22 cellular contexts compared by ENCODE assay signal in the genomic region with DNA sequence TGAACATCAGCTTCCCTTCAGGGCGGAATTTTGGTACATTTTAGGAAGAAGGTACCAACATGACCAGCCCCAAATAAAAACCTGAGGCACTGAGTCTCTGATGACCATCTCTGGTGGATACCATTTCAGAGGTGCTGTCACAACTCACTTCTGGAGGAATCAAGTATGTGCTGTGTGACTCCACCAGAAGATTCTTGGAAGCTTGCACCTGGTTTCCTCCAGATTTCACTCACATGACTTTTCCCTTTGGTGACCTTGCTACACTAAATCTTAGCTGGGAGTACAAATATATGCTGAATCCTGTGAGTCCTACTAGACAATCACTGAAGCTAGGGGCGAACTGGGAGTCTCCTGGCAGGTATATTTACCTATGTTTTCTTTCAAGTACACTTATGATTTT.
"Had no signal": no experiment of that assay in that cellular context is flagged by ENCODE, and none has a peak within 500 bp of the region (broad histone marks: within the 10 kb centered on the region; RNA-seq: fewer than 3 reads in every experiment).

No MANE protein-coding gene starts in this region.

- H3K27me3 ChIP-seq: MG63, Peyer's patch, SJSA1 had no signal

- ATAC-seq: HepG2, PC-3 had no signal

- H3K4me3 ChIP-seq: MG63, Peyer's patch, SJSA1, SK-N-MC had no signal

- H3K9me3 ChIP-seq: MG63, Peyer's patch, SJSA1 had no signal

- FAIRE-seq: HepG2 had no signal

- H3K27ac ChIP-seq: Peyer's patch, SJSA1, SK-N-MC had no signal

- H3K36me3 ChIP-seq: SJSA1 had no signal

- H3K4me1 ChIP-seq: SJSA1 had no signal

- DNase-seq: IMR-90, Karpas-422, KG1, MG63, NCI-H1092 treated with DMSO at 0.1 percent for 48 hours, NCI-H1436, NCI-H187, NCI-H2029, NCI-H2081 treated with DMSO at 0.1 percent for 48 hours, NCI-H2171, NCI-H226, NCI-H446, NCI-H510A, NCI-H524 treated with DMSO at 0.1 percent for 48 hours, NCI-H69, NCI-H774, PC-3, Peyer's patch, SIG-M5 had no signal
